Comparison of ENCODE assay signal across 22 cellular contexts in genomic region chr2:23592061-23592685, GRCh38.
DNase-seq lines count a peak whose midpoint lies in the region; ATAC-seq, FAIRE-seq and TF ChIP-seq lines count a peak whose summit lies in the region.
"Had no signal": no experiment of that assay in that cellular context is flagged by ENCODE, and none has a peak within 500 bp of the region (broad histone marks: within the 10 kb centered on the region; RNA-seq: fewer than 3 reads in every experiment).

No MANE protein-coding gene starts in this region.

- no peaks in the 10 kb centered on the region for H3K27me3 ChIP-seq in left ventricle myocardium inferior (ENCODE audit: low read depth)
- H3K27me3 ChIP-seq in right cardiac atrium (ENCODE audit: control insufficient read depth, insufficient read depth) = no peaks in the 10 kb centered on the region
- no peaks in the 10 kb centered on the region for H3K27me3 ChIP-seq in gastrocnemius medialis

- H3K9me3 ChIP-seq in left ventricle myocardium inferior (replicated peaks) (no peaks in the 10 kb centered on the region), right cardiac atrium (ENCODE audit: control insufficient read depth, low read length) (no peaks in the 10 kb centered on the region), kidney (ENCODE audit: control insufficient read depth in 1 of 2, low read length in 2 of 2) (no peaks in the 10 kb centered on the region), gastrocnemius medialis (no peaks in the 10 kb centered on the region)

- H3K4me1 ChIP-seq in left ventricle myocardium inferior = peaks cover 69% of the 10 kb centered on the region
- H3K4me1 ChIP-seq in right cardiac atrium (ENCODE audit: control insufficient read depth, insufficient read depth, low read length) = peaks cover 22% of the 10 kb centered on the region
- H3K4me1 ChIP-seq in kidney (ENCODE audit: control insufficient read depth in 1 of 2, insufficient read depth in 1 of 2, low read depth in 1 of 2, low read length in 2 of 2) = no peaks in the 10 kb centered on the region
- peaks cover 59 to 96% of the 10 kb centered on the region in 2 donors for H3K4me1 ChIP-seq in gastrocnemius medialis

- no peak for DNase-seq in left ventricle myocardium inferior
- DNase-seq in right cardiac atrium = no peak
- peak; percentile 50 for DNase-seq in kidney
- no peak for DNase-seq in gastrocnemius medialis
- no peak for DNase-seq in stimulated activated CD8-positive, alpha-beta memory T cell treated with anti-CD3 and anti-CD28 coated beads, Interleukin-4, amount 100 ng/mL, for 48 hours
- no peak for DNase-seq in DMS 273 treated with DMSO at 0.1 percent for 48 hours (lab: John Stamatoyannopoulos, UW)
- DNase-seq: Calu3; CD4-positive, alpha-beta T cell; DMS53; EL; GM23248; HCEC 1CT; IMR-90; NCI-H1417 treated with DMSO at 0.1 percent for 48 hours; NCI-H187 treated with DMSO at 0.1 percent for 48 hours; NCI-H226; NCI-H524 treated with DMSO at 0.1 percent for 48 hours; RPMI8226 had no signal

- ATAC-seq in right cardiac atrium (no peak), gastrocnemius medialis (no peak), GM21367 (IDR thresholded peaks at IDR 0.05; ENCODE audit: unreplicated experiment) (no peak)
- ATAC-seq: GM12878 had no signal

- FAIRE-seq in kidney (lab: Jason Lieb, UNC) = no peak
- FAIRE-seq: GM12878, GM19239, HTR-8/SVneo had no signal

- TF ChIP-seq POLR2A in gastrocnemius medialis (IDR thresholded peaks at IDR 0.05) = no peak

- 94% methylated on average over 9 of the region's 9 CpGs for WGBS in right cardiac atrium

- intact Hi-C loops in left ventricle myocardium inferior (cut with micrococcal nuclease) = no loop called here
- intact Hi-C loops in right cardiac atrium (cut with DNase I) = no loop called here
- intact Hi-C loops in kidney (cut with DNase I) = no loop called here
- intact Hi-C loops in gastrocnemius medialis (cut with DNase I; ENCODE audit: low total_unique reads) = no loop called here

- H3K4me3 ChIP-seq in left ventricle myocardium inferior (no peak overlapping the region), right cardiac atrium (ENCODE audit: low read length) (no peak overlapping the region), kidney (ENCODE audit: low read length in 2 of 2) (no peak overlapping the region), gastrocnemius medialis (no peak overlapping the region)
- H3K4me3 ChIP-seq: GM12878, GM23248 had no signal

- no peak overlapping the region for H3K9ac ChIP-seq in kidney (ENCODE audit: low read length in 2 of 2)
- H3K9ac ChIP-seq: GM23248 had no signal

- peak overlapping the region; percentile 48 for H3K27ac ChIP-seq in left ventricle myocardium inferior (replicated peaks)
- no peak overlapping the region for H3K27ac ChIP-seq in right cardiac atrium (ENCODE audit: low read length)
- no peak overlapping the region for H3K27ac ChIP-seq in kidney (ENCODE audit: low read depth in 2 of 2, low read length in 2 of 2)
- peak overlapping the region in 3 of 4 donors; percentile 85 to 93 (median 91) for H3K27ac ChIP-seq in gastrocnemius medialis
- H3K27ac ChIP-seq: GM23248 had no signal

- TF ChIP-seq CTCF in left ventricle myocardium inferior (IDR thresholded peaks at IDR 0.05; ENCODE audit: borderline replicate concordance) (no peak), kidney (IDR thresholded peaks at IDR 0.05; ENCODE audit: borderline replicate concordance, extremely low read depth, insufficient read depth) (no peak), gastrocnemius medialis (IDR thresholded peaks at IDR 0.05 in 4 of 5, conservative IDR thresholded peaks at IDR 0.05 in 1 of 5) (no peak)

- in situ Hi-C loops in gastrocnemius medialis (cut with MboI; ENCODE audit: low sequenced_read_pairs in 4 of 4) = no loop called here

- no peaks in the 10 kb centered on the region for H3K36me3 ChIP-seq in left ventricle myocardium inferior
- H3K36me3 ChIP-seq in kidney (ENCODE audit: control insufficient read depth in 1 of 2, insufficient read depth in 2 of 2, low read length in 2 of 2) = no peaks in the 10 kb centered on the region
- no peaks in the 10 kb centered on the region for H3K36me3 ChIP-seq in gastrocnemius medialis

Comparison
In these comparisons a context has a peak if more than half of its experiments do, and no peak if none do; other contexts are left out.
1. H3K27ac ChIP-seq: peak in left ventricle myocardium inferior (single experiment) and gastrocnemius medialis (3 of 4); none in right cardiac atrium (single experiment) and kidney (0 of 2).